Comparison of ENCODE assay signal across 1 cellular context in genomic region chr3:48492461-48493202, GRCh38.
TF ChIP-seq lines count a peak whose summit lies in the region.

No MANE protein-coding gene starts in this region.

TF ChIP-seq in HEK293, 187 proteins besides CTCF, POLR2A, EP300 and RAD21 (continued from another document):
- TF ChIP-seq ZNF280D (tag by site-specific recombination; IDR thresholded peaks at IDR 0.05) (0 out of 2 replicates have a peak, but pooled peaks have one; percentile 13), ZBTB44 (tag by site-specific recombination; IDR thresholded peaks at IDR 0.05) (0 out of 2 replicates have a peak, but pooled peaks have one; percentile 41), KLF9 (tag by site-specific recombination; IDR thresholded peaks at IDR 0.05; ENCODE audit: low read depth) (no peak), ZNF146 (tag by site-specific recombination; IDR thresholded peaks at IDR 0.05) (no peak), ZNF114 (tag by site-specific recombination; IDR thresholded peaks at IDR 0.05) (no peak), PRDM6 (tag by site-specific recombination; IDR thresholded peaks at IDR 0.05) (0 out of 2 replicates have a peak, but pooled peaks have one; percentile 36)
